Comparison of ENCODE assay signal across 8 cellular contexts in genomic region chr12:56126732-56127239, GRCh38. TPM values are rescaled to one million over a fixed set of nuclear protein-coding genes. Genes with fewer than 3 reads are reported as not detected.
DNase-seq lines count a peak whose midpoint lies in the region; ATAC-seq and TF ChIP-seq lines count a peak whose summit lies in the region.

No MANE protein-coding gene starts in this region.

- peaks cover 12% of the 10 kb centered on the region; the same call in 1 of the 2 replicates for H4K20me1 ChIP-seq in GM23338 (replicated peaks; ENCODE audit: insufficient read depth)

- H3K27ac ChIP-seq in GM23338 (ENCODE audit: low read depth) (peak overlapping the region; percentile 73), epithelial cell of prostate (peak overlapping the region; percentile 81), sigmoid colon (peak overlapping the region; percentile 90 to 96 (median 93))

- no peak for DNase-seq in GM23338 (ENCODE audit: low spot score)
- peak; percentile 89 for DNase-seq in SIG-M5 (lab: John Stamatoyannopoulos, UW)
- no peak for DNase-seq in epithelial cell of prostate (ENCODE audit: low read depth, low spot score)
- no peak for DNase-seq in sigmoid colon
- no peak for DNase-seq in UCSD-AML1 (lab: John Stamatoyannopoulos, UW; ENCODE audit: unreplicated experiment)
- DNase-seq in MG63, result no peak
- DNase-seq in ACHN, result no peak

- 49 to 54% methylated on average over 3 of the region's 3 CpGs for whole genome bisulfite sequencing in sigmoid colon, 2 donors

- no peaks in the 10 kb centered on the region for H3K9me2 ChIP-seq in GM23338 (ENCODE audit: insufficient read depth)

- ATAC-seq in GM23338 (no peak), HG02798 (IDR thresholded peaks at IDR 0.05; ENCODE audit: poor library complexity, unreplicated experiment) (no peak)

- H3K4me3 ChIP-seq in GM23338 (peak overlapping the region; percentile 44), sigmoid colon (peak overlapping the region in 1 of 4 donors; percentile 48), MG63 (no peak overlapping the region)

- intact Hi-C loops in sigmoid colon (cut with DNase I), result loop anchor here (10.0 kb wide), 1 partner anchor 338 kb away; the partner anchor contains the start of gene SPRYD4

- peak overlapping the region; percentile 72 for H3K4me2 ChIP-seq in GM23338

- no peaks in the 10 kb centered on the region for H3K27me3 ChIP-seq in GM23338 (ENCODE audit: insufficient read depth)
- no peaks in the 10 kb centered on the region for H3K27me3 ChIP-seq in sigmoid colon
- H3K27me3 ChIP-seq in MG63, result no peaks in the 10 kb centered on the region

- TF ChIP-seq POLR2A in sigmoid colon (IDR thresholded peaks at IDR 0.05), result no peak

- in situ Hi-C loops in ACHN (cut with HindIII; ENCODE audit: low pct_ligation_motif_present, low pct_unique_long_range_greater_than_20kb, low sequenced_read_pairs), result no loop called here

- H2AFZ ChIP-seq in GM23338, result no peak overlapping the region

- H3K4me1 Mint-ChIP-seq in GM23338, result peaks cover 30% of the 10 kb centered on the region

- H3K79me2 ChIP-seq in GM23338 (replicated peaks; ENCODE audit: insufficient read depth), result peaks cover 21% of the 10 kb centered on the region

- peaks cover 17% of the 10 kb centered on the region for H3K4me1 ChIP-seq in GM23338 (ENCODE audit: insufficient read depth)
- peaks cover 0 to 56% (median 38%) of the 10 kb centered on the region in 4 donors for H3K4me1 ChIP-seq in sigmoid colon

- no peaks in the 10 kb centered on the region for H3K9me3 Mint-ChIP-seq in GM23338

- peaks cover 22% of the 10 kb centered on the region for H3K36me3 Mint-ChIP-seq in GM23338 (ENCODE audit: low read depth)

- H3K4me3 Mint-ChIP-seq in GM23338, result peak overlapping the region; percentile 98

- TF ChIP-seq EP300 in sigmoid colon (IDR thresholded peaks at IDR 0.05), result no peak

- H3F3A ChIP-seq in GM23338 (replicated peaks; ENCODE audit: low read depth), result peaks cover 4% of the 10 kb centered on the region; the same call in 1 of the 2 replicates

- H3K9me3 ChIP-seq in sigmoid colon (no peaks in the 10 kb centered on the region), MG63 (no peaks in the 10 kb centered on the region)

- H3K27ac Mint-ChIP-seq in GM23338, result no peak overlapping the region

- peaks cover 12% of the 10 kb centered on the region; the same call in 1 of the 2 replicates for H3K36me3 ChIP-seq in GM23338 (ENCODE audit: insufficient read depth)
- H3K36me3 ChIP-seq in sigmoid colon, result peaks cover 11 to 20% (median 15%) of the 10 kb centered on the region in 4 donors
- peaks cover 23% of the 10 kb centered on the region for H3K36me3 ChIP-seq in MG63

- peaks cover 3% of the 10 kb centered on the region for H3K27me3 Mint-ChIP-seq in GM23338 (ENCODE audit: insufficient read depth, low read depth, poor library complexity)

- no peak for TF ChIP-seq CTCF in GM23338 (conservative IDR thresholded peaks at IDR 0.05; ENCODE audit: low read depth in 2 of 2)
- no peak for TF ChIP-seq CTCF in sigmoid colon (IDR thresholded peaks at IDR 0.05)

TF ChIP-seq in GM23338, 12 proteins besides CTCF, POLR2A, EP300 and RAD21 (continues in another document):
- TF ChIP-seq EZH2 (IDR thresholded peaks at IDR 0.05; ENCODE audit: low read depth, unreplicated experiment) (no peak), NANOG (IDR thresholded peaks at IDR 0.05; ENCODE audit: borderline replicate concordance) (no peak), JUNB (IDR thresholded peaks at IDR 0.05; ENCODE audit: unreplicated experiment) (no peak), ETS1 (IDR thresholded peaks at IDR 0.05) (no peak), ZNF114 (CRISPR knock-in tag; IDR thresholded peaks at IDR 0.05) (no peak)

RNA-seq across cellular contexts. Expression of gene ESYT1, which starts 1.3 kb away (rescaled TPM):
- total RNA-seq in GM23338 (2014; rRNA removed; shearing (Covaris generic)), result 97.2 and 142 TPM in 2 replicates
- 23.3 and 26.2 TPM in 2 replicates for polyA plus RNA-seq in GM23338 (2016; fragmentation: Nextera tagmentation; extraction: Ambion mirVana)
- 100 to 1,000 TPM in 1 of 4 donors, 10 to 100 TPM in 3; 67.6 to 102 (median 88.7) TPM for total RNA-seq in sigmoid colon
- 10 to 100 TPM in 2 of 3 donors, 1 to 10 TPM in 1; 9.0 to 73.9 (median 13.8) TPM for polyA plus RNA-seq in sigmoid colon
- total RNA-seq in MG63 (2014; rRNA removed; shearing (Covaris generic); ENCODE audit: low replicate concordance), result 84.9 and 145 TPM in 2 replicates

RNA-seq across cellular contexts. Expression of gene ZC3H10, which starts 8.7 kb away (rescaled TPM):
- total RNA-seq in GM23338 (2014; rRNA removed; shearing (Covaris generic)), result 4.2 and 5.4 TPM in 2 replicates
- 2.2 and 2.7 TPM in 2 replicates for polyA plus RNA-seq in GM23338 (2016; fragmentation: Nextera tagmentation; extraction: Ambion mirVana)
- 1 to 10 TPM; 3.9 to 6.9 (median 4.8) TPM for total RNA-seq in sigmoid colon
- 1 to 10 TPM; 1.2 to 3.8 (median 1.4) TPM for polyA plus RNA-seq in sigmoid colon
- 3.5 and 5.3 TPM in 2 replicates for total RNA-seq in MG63 (2014; rRNA removed; shearing (Covaris generic); ENCODE audit: low replicate concordance)

RNA-seq across cellular contexts. Expression of gene RPL41, which starts 10.4 kb away (rescaled TPM):
- total RNA-seq in GM23338 (2014; rRNA removed; shearing (Covaris generic)), result 1,633 and 2,039 TPM in 2 replicates
- polyA plus RNA-seq in GM23338 (2016; fragmentation: Nextera tagmentation; extraction: Ambion mirVana), result 3,858 and 3,875 TPM in 2 replicates
- 1,000 to 10,000 TPM; 1,926 to 5,407 (median 3,655) TPM for total RNA-seq in sigmoid colon
- polyA plus RNA-seq in sigmoid colon, result 1,000 to 10,000 TPM; 6,021 to 9,845 (median 6,338) TPM
- 1,876 and 4,191 TPM in 2 replicates for total RNA-seq in MG63 (2014; rRNA removed; shearing (Covaris generic); ENCODE audit: low replicate concordance)

RNA-seq across cellular contexts. Expression of gene PA2G4, which starts 22.4 kb away (rescaled TPM):
- 231 and 237 TPM in 2 replicates for total RNA-seq in GM23338 (2014; rRNA removed; shearing (Covaris generic))
- polyA plus RNA-seq in GM23338 (2016; fragmentation: Nextera tagmentation; extraction: Ambion mirVana), result 349 and 373 TPM in 2 replicates
- total RNA-seq in sigmoid colon, result 100 to 1,000 TPM in 3 of 4 donors, 10 to 100 TPM in 1; 52.9 to 157 (median 110) TPM
- polyA plus RNA-seq in sigmoid colon, result 100 to 1,000 TPM in 1 of 3 donors, 10 to 100 TPM in 2; 68.4 to 136 (median 73.9) TPM
- 329 and 467 TPM in 2 replicates for total RNA-seq in MG63 (2014; rRNA removed; shearing (Covaris generic); ENCODE audit: low replicate concordance)

RNA-seq across cellular contexts. Expression of gene MYL6B, which starts 25.6 kb away (rescaled TPM):
- total RNA-seq in GM23338 (2014; rRNA removed; shearing (Covaris generic)), result 96.9 and 103 TPM in 2 replicates
- polyA plus RNA-seq in GM23338 (2016; fragmentation: Nextera tagmentation; extraction: Ambion mirVana) (164 and 170 TPM in 2 replicates), sigmoid colon (10 to 100 TPM; 26.4 to 63.7 (median 32.3) TPM)
- total RNA-seq in sigmoid colon, result 10 to 100 TPM; 37.7 to 90.6 (median 64.1) TPM
- total RNA-seq in MG63 (2014; rRNA removed; shearing (Covaris generic); ENCODE audit: low replicate concordance), result 65.7 and 123 TPM in 2 replicates
